Comparison of ENCODE assay signal across 14 cellular contexts in genomic region chr1:26302733-26303405, GRCh38. TPM values are rescaled to one million over a fixed set of nuclear protein-coding genes. Genes with fewer than 3 reads are reported as not detected.
A peak's percentile ranks its signal among the peaks of the same experiment; 100 is the strongest.
DNase-seq lines count a peak whose midpoint lies in the region; ATAC-seq and TF ChIP-seq lines count a peak whose summit lies in the region.
"Had no signal": no experiment of that assay in that cellular context is flagged by ENCODE, and none has a peak within 500 bp of the region (broad histone marks: within the 10 kb centered on the region; RNA-seq: fewer than 3 reads in every experiment).

No MANE protein-coding gene starts in this region.

- H3K4me3 ChIP-seq in GM23338: no peak overlapping the region
- H3K4me3 ChIP-seq in fibroblast of mammary gland (ENCODE audit: control insufficient read depth, low read depth, low read length): no peak overlapping the region
- H3K4me3 ChIP-seq in psoas muscle: no peak overlapping the region
- H3K4me3 ChIP-seq: SK-N-MC, upper lobe of left lung had no signal

- 0 out of 2 replicates have a peak, but pooled peaks cover 5% of the 10 kb centered on the region for H3F3A ChIP-seq in GM23338 (replicated peaks; ENCODE audit: low read depth)

- no peaks in the 10 kb centered on the region for H3K36me3 Mint-ChIP-seq in GM23338 (ENCODE audit: low read depth)
- peaks cover 4 to 5% of the 10 kb centered on the region in 2 donors for H3K36me3 Mint-ChIP-seq in activated naive CD4-positive, alpha-beta T cell treated with anti-CD3 and anti-CD28 coated beads, Interleukin-2, amount 50 U/mL, for 72 hours
- H3K36me3 Mint-ChIP-seq: brain had no signal

- H3K27me3 Mint-ChIP-seq in GM23338 (ENCODE audit: insufficient read depth, low read depth, poor library complexity): peaks cover 5% of the 10 kb centered on the region

- H3K4me2 ChIP-seq in GM23338: no peak overlapping the region

- H3K4me1 Mint-ChIP-seq in GM23338: peaks cover 16% of the 10 kb centered on the region; the same call in 2 of the 3 replicates

- no peaks in the 10 kb centered on the region for H3K9me3 ChIP-seq in psoas muscle
- H3K9me3 ChIP-seq: upper lobe of left lung had no signal

- intact Hi-C loops in psoas muscle (cut with DNase I): no loop called here

- ATAC-seq in GM23338 (no peak), psoas muscle (no peak), HG02840 (IDR thresholded peaks at IDR 0.05; ENCODE audit: low FRiP score, unreplicated experiment) (no peak)
- no peak for ATAC-seq in activated naive CD4-positive, alpha-beta T cell treated with anti-CD3 and anti-CD28 coated beads, Interleukin-2, amount 50 U/mL, for 72 hours
- ATAC-seq: esophagus mucosa had no signal

- H3K27ac ChIP-seq in GM23338 (ENCODE audit: low read depth) (no peak overlapping the region), psoas muscle (no peak overlapping the region)
- H3K27ac ChIP-seq: SK-N-MC had no signal

- H3K27ac Mint-ChIP-seq in GM23338: no peak overlapping the region
- H3K27ac Mint-ChIP-seq in activated naive CD4-positive, alpha-beta T cell treated with anti-CD3 and anti-CD28 coated beads, Interleukin-2, amount 50 U/mL, for 72 hours: no peak overlapping the region

- no peak overlapping the region for H2AFZ ChIP-seq in GM23338

- H3K27me3 ChIP-seq in GM23338 (ENCODE audit: insufficient read depth): no peaks in the 10 kb centered on the region
- H3K27me3 ChIP-seq in psoas muscle (ENCODE audit: insufficient read depth in 3 of 3, low read length in 2 of 3): no peaks in the 10 kb centered on the region
- H3K27me3 ChIP-seq: upper lobe of left lung had no signal

- WGBS in psoas muscle, 3 donors: 55 to 61% (median 57%) methylated on average over 8 of the region's 8 CpGs

- TF ChIP-seq CTCF in GM23338 (conservative IDR thresholded peaks at IDR 0.05; ENCODE audit: low read depth in 2 of 2) (no peak), fibroblast of mammary gland (conservative IDR thresholded peaks at IDR 0.05; ENCODE audit: control insufficient read depth, insufficient read depth, low read depth, low read length) (no peak), psoas muscle (IDR thresholded peaks at IDR 0.05) (no peak)

- no peak overlapping the region for H3K4me3 Mint-ChIP-seq in GM23338

- no peaks in the 10 kb centered on the region for H3K9me2 ChIP-seq in GM23338 (ENCODE audit: insufficient read depth)

- H3K36me3 ChIP-seq in GM23338 (ENCODE audit: insufficient read depth) (no peaks in the 10 kb centered on the region), psoas muscle (ENCODE audit: insufficient read depth in 1 of 2, low read depth in 1 of 2) (no peaks in the 10 kb centered on the region)
- H3K36me3 ChIP-seq: upper lobe of left lung had no signal

- no peaks in the 10 kb centered on the region for H4K20me1 ChIP-seq in GM23338 (replicated peaks; ENCODE audit: insufficient read depth)

- H3K9me3 Mint-ChIP-seq in GM23338: no peaks in the 10 kb centered on the region
- H3K9me3 Mint-ChIP-seq in activated naive CD4-positive, alpha-beta T cell treated with anti-CD3 and anti-CD28 coated beads, Interleukin-2, amount 50 U/mL, for 72 hours: no peaks in the 10 kb centered on the region

- H3K79me2 ChIP-seq in GM23338 (replicated peaks; ENCODE audit: insufficient read depth): 0 out of 2 replicates have a peak, but pooled peaks cover 9% of the 10 kb centered on the region

- H3K4me1 ChIP-seq in GM23338 (ENCODE audit: insufficient read depth): peaks cover 10% of the 10 kb centered on the region
- peaks cover 13% of the 10 kb centered on the region for H3K4me1 ChIP-seq in psoas muscle

- peak; percentile 28 for DNase-seq in GM23338 (ENCODE audit: low spot score)
- peak; percentile 70 for DNase-seq in NCI-H2171 treated with DMSO at 0.1 percent for 48 hours (lab: John Stamatoyannopoulos, UW)
- DNase-seq in fibroblast of mammary gland (ENCODE audit: low read depth): peak; percentile 96
- DNase-seq in psoas muscle: peak; percentile 46 to 70
- no peak for DNase-seq in activated naive CD4-positive, alpha-beta T cell treated with anti-CD3 and anti-CD28 coated beads, Interleukin-2, amount 50 U/mL, for 72 hours (ENCODE audit: low spot score in 2 of 2)
- DNase-seq in NCI-H345 treated with DMSO at 0.1 percent for 48 hours (lab: John Stamatoyannopoulos, UW; ENCODE audit: unreplicated experiment): no peak
- DNase-seq in hippocampal formation (lab: John Stamatoyannopoulos, UW): no peak
- DNase-seq: NCI-H510A, upper lobe of left lung had no signal

TF ChIP-seq in GM23338, 12 proteins besides CTCF, POLR2A, EP300 and RAD21 (continues in another document):
- no peak for TF ChIP-seq ZNF331 (CRISPR knock-in tag; IDR thresholded peaks at IDR 0.05; ENCODE audit: low read depth)

RNA-seq across cellular contexts. Expression of gene UBXN11, which starts 3.6 kb away (rescaled TPM):
- total RNA-seq in GM23338 (2014; rRNA removed; shearing (Covaris generic)): 8.0 and 9.4 TPM in 2 replicates
- 7.3 and 8.3 TPM in 2 replicates for polyA plus RNA-seq in GM23338 (2016; fragmentation: Nextera tagmentation; extraction: Ambion mirVana)
- total RNA-seq in psoas muscle: 1 to 10 TPM; 3.5 to 7.0 (median 3.9) TPM
- 1 to 10 TPM; 3.9 to 6.8 (median 5.8) TPM for polyA plus RNA-seq in psoas muscle
- 10 to 100 TPM; 21.0 to 25.8 TPM for total RNA-seq in activated naive CD4-positive, alpha-beta T cell treated with anti-CD3 and anti-CD28 coated beads, Interleukin-2, amount 50 U/mL, for 72 hours

RNA-seq across cellular contexts. Expression of gene CD52, which starts 14.9 kb away (rescaled TPM):
- not detected in 2 replicates for total RNA-seq in GM23338 (2014; rRNA removed; shearing (Covaris generic))
- 7.3 and 9.6 TPM in 2 replicates for polyA plus RNA-seq in GM23338 (2016; fragmentation: Nextera tagmentation; extraction: Ambion mirVana)
- total RNA-seq in psoas muscle: 1 to 10 TPM; 2.1 to 4.2 (median 4.1) TPM
- polyA plus RNA-seq in psoas muscle: 1 to 10 TPM; 2.9 to 3.9 (median 3.6) TPM
- total RNA-seq in activated naive CD4-positive, alpha-beta T cell treated with anti-CD3 and anti-CD28 coated beads, Interleukin-2, amount 50 U/mL, for 72 hours: 100 to 1,000 TPM; 343 to 698 TPM
- total RNA-seq: lung microvascular endothelial cell had no signal

RNA-seq across cellular contexts. Expression of gene SH3BGRL3, which starts 23.0 kb away (rescaled TPM):
- total RNA-seq in GM23338 (2014; rRNA removed; shearing (Covaris generic)): 28.9 and 30.9 TPM in 2 replicates
- polyA plus RNA-seq in GM23338 (2016; fragmentation: Nextera tagmentation; extraction: Ambion mirVana) (370 and 378 TPM in 2 replicates), psoas muscle (10 to 100 TPM; 10.9 to 78.1 (median 18.2) TPM)
- 10 to 100 TPM; 21.4 to 30.6 (median 22.6) TPM for total RNA-seq in psoas muscle
- 100 to 1,000 TPM; 261 to 364 TPM for total RNA-seq in activated naive CD4-positive, alpha-beta T cell treated with anti-CD3 and anti-CD28 coated beads, Interleukin-2, amount 50 U/mL, for 72 hours

RNA-seq across cellular contexts. Expression of gene CRYBG2, which starts 51.1 kb away (rescaled TPM):
- 10.0 and 18.4 TPM in 2 replicates for total RNA-seq in GM23338 (2014; rRNA removed; shearing (Covaris generic))
- polyA plus RNA-seq in GM23338 (2016; fragmentation: Nextera tagmentation; extraction: Ambion mirVana): 17.6 and 19.4 TPM in 2 replicates
- 1 to 10 TPM in 1 of 4 donors, under 1 TPM in 1, not detected in 2; 0.56 to 2.9 TPM for total RNA-seq in psoas muscle
- under 1 TPM in 1 of 3 donors, not detected in 2; 0.01 TPM for polyA plus RNA-seq in psoas muscle
- total RNA-seq in activated naive CD4-positive, alpha-beta T cell treated with anti-CD3 and anti-CD28 coated beads, Interleukin-2, amount 50 U/mL, for 72 hours: 1 to 10 TPM; 1.0 to 6.0 TPM
- total RNA-seq: lung microvascular endothelial cell had no signal

Comparison
In these comparisons a context has a peak if more than half of its experiments do, and no peak if none do; other contexts are left out.
1. DNase-seq: peak in GM23338 (single experiment), NCI-H2171 treated with DMSO at 0.1 percent for 48 hours (single experiment), fibroblast of mammary gland (single experiment) and psoas muscle (2 of 2); none in activated naive CD4-positive, alpha-beta T cell treated with anti-CD3 and anti-CD28 coated beads, Interleukin-2, amount 50 U/mL, for 72 hours (0 of 2), NCI-H345 treated with DMSO at 0.1 percent for 48 hours (single experiment) and hippocampal formation (0 of 2).
2. RNA of gene CD52, which starts 14.9 kb away (total RNA-seq): 343 to 698 TPM in activated naive CD4-positive, alpha-beta T cell treated with anti-CD3 and anti-CD28 coated beads, Interleukin-2, amount 50 U/mL, for 72 hours; 2.1 to 4.2 TPM in psoas muscle and not detected in GM23338; every median in the first group is over 10 times any median in the second.